ENCODE assay signal across 10 cellular contexts in genomic region chr4:20253272-20253798, GRCh38. TPM values are rescaled to one million over a fixed set of nuclear protein-coding genes. Genes with fewer than 3 reads are reported as not detected.
DNase-seq lines count a peak whose midpoint lies in the region; ATAC-seq and TF ChIP-seq lines count a peak whose summit lies in the region.
"Had no signal": no experiment of that assay in that cellular context is flagged by ENCODE, and none has a peak within 500 bp of the region (broad histone marks: within the 10 kb centered on the region; RNA-seq: fewer than 3 reads in every experiment).

No MANE protein-coding gene starts in this region.

- DNase-seq in SK-N-SH: no peak
- peak; percentile 15 for DNase-seq in mesenchymal stem cell
- DNase-seq in upper lobe of left lung: no peak
- no peak for DNase-seq in activated CD4-positive, CD25-positive, alpha-beta regulatory T cell (lab: John Stamatoyannopoulos, UW)
- DNase-seq in NCI-H1048 (lab: John Stamatoyannopoulos, UW): no peak
- DNase-seq: AML-193; stimulated activated naive CD8-positive, alpha-beta T cell treated with anti-CD3 and anti-CD28 coated beads, Interleukin-15, amount 100 ng/mL, for 72 hours had no signal

- H3K18ac ChIP-seq in mesenchymal stem cell (ENCODE audit: low read depth in 1 of 2, low read length in 2 of 2): peak overlapping the region in 1 of 2 experiments; percentile 42

- H3K79me2 ChIP-seq in SK-N-SH (ENCODE audit: insufficient read depth): peaks cover 65% of the 10 kb centered on the region

- H2BK12ac ChIP-seq in mesenchymal stem cell (ENCODE audit: low read length in 2 of 2): no peak overlapping the region

- H3K14ac ChIP-seq in mesenchymal stem cell (ENCODE audit: low read length in 2 of 2): peak overlapping the region in 1 of 2 experiments; percentile 73

- no peak for TF ChIP-seq CTCF in SK-N-SH (IDR thresholded peaks at IDR 0.05)
- TF ChIP-seq CTCF in upper lobe of left lung (IDR thresholded peaks at IDR 0.05): no peak

- peaks cover 16 to 26% of the 10 kb centered on the region in 2 experiments for H3K4me1 ChIP-seq in SK-N-SH (ENCODE audit: control insufficient read depth in 1 of 2, insufficient read depth in 2 of 2, low read depth in 1 of 2, low read length in 1 of 2)
- H3K4me1 ChIP-seq in duodenal mucosa (ENCODE audit: control insufficient read depth in 1 of 2, insufficient read depth in 2 of 2, low read length in 2 of 2): peaks cover 4 to 26% of the 10 kb centered on the region in 2 donors
- peaks cover 30% of the 10 kb centered on the region for H3K4me1 ChIP-seq in mesenchymal stem cell (ENCODE audit: control insufficient read depth, insufficient read depth, low read depth, low read length)
- peaks cover 0 to 47% (median 23%) of the 10 kb centered on the region in 4 donors for H3K4me1 ChIP-seq in upper lobe of left lung

- POLR2A ChIA-PET in SK-N-SH (lab: Yijun Ruan, JAX): no interaction called here

- H2AK5ac ChIP-seq in mesenchymal stem cell (ENCODE audit: low read length, severe bottlenecking): no peak overlapping the region

- no peak overlapping the region for H4K91ac ChIP-seq in mesenchymal stem cell (ENCODE audit: low read length)

- H2AFZ ChIP-seq in SK-N-SH (ENCODE audit: low read depth) (peak overlapping the region; percentile 48; the same call in 1 of the 2 replicates), mesenchymal stem cell (ENCODE audit: low read depth, low read length) (no peak overlapping the region)

- H3K9ac ChIP-seq in SK-N-SH (peak overlapping the region; percentile 74), duodenal mucosa (ENCODE audit: low read depth in 1 of 2, low read length in 2 of 2) (no peak overlapping the region), mesenchymal stem cell (ENCODE audit: low read length) (peak overlapping the region; percentile 91)

- CTCF ChIA-PET in SK-N-SH (lab: Yijun Ruan, JAX): interaction anchor here (0.8 to 1.1 kb wide), 3 partner anchors 13 to 818 kb away, joined by 3 to 4 read pairs (median 3); no protein-coding TSS in a partner anchor

- H4K20me1 ChIP-seq in SK-N-SH (ENCODE audit: insufficient read depth): peaks cover 58% of the 10 kb centered on the region

- no peak for TF ChIP-seq RAD21 in SK-N-SH (IDR thresholded peaks at IDR 0.05; ENCODE audit: low read length)

- H3K4me2 ChIP-seq in SK-N-SH: peak overlapping the region; percentile 98
- peak overlapping the region; percentile 100 for H3K4me2 ChIP-seq in mesenchymal stem cell (ENCODE audit: low read length, poor library complexity, severe bottlenecking)

- no peak overlapping the region for H2BK120ac ChIP-seq in mesenchymal stem cell (ENCODE audit: low read depth, low read length)

- no peaks in the 10 kb centered on the region for H3K9me2 ChIP-seq in SK-N-SH

- H3K4ac ChIP-seq in mesenchymal stem cell (ENCODE audit: low read depth in 1 of 2, low read length in 2 of 2): no peak overlapping the region

- H3K36me3 ChIP-seq in SK-N-SH (replicated peaks in 1 of 2; ENCODE audit: control insufficient read depth in 1 of 2, insufficient read depth in 2 of 2, low read length in 1 of 2) (peaks cover 6 to 16% of the 10 kb centered on the region in 2 experiments), duodenal mucosa (ENCODE audit: control insufficient read depth in 1 of 2, insufficient read depth in 2 of 2, low read length in 2 of 2) (no peaks in the 10 kb centered on the region), mesenchymal stem cell (ENCODE audit: control insufficient read depth in 1 of 2, insufficient read depth in 2 of 2, low read depth in 1 of 2, low read length in 2 of 2) (no peaks in the 10 kb centered on the region), upper lobe of left lung (no peaks in the 10 kb centered on the region)

- peaks cover 41% of the 10 kb centered on the region for H3F3A ChIP-seq in SK-N-SH (replicated peaks; ENCODE audit: insufficient read depth)

- H3K27ac ChIP-seq in SK-N-SH (ENCODE audit: low read depth in 2 of 2, low read length in 1 of 2) (peak overlapping the region; percentile 22 to 74; a peak in 1 of 4 replicates), duodenal mucosa (ENCODE audit: low read depth, low read length) (no peak overlapping the region), mesenchymal stem cell (ENCODE audit: low read length, poor library complexity, severe bottlenecking) (no peak overlapping the region), upper lobe of left lung (peak overlapping the region in 3 of 4 donors; percentile 17 to 75 (median 68))

- peak overlapping the region; percentile 16 for H2BK15ac ChIP-seq in mesenchymal stem cell (ENCODE audit: low read depth, poor library complexity, severe bottlenecking)

- H3K9me3 ChIP-seq in SK-N-SH (no peaks in the 10 kb centered on the region), duodenal mucosa (ENCODE audit: control insufficient read depth in 1 of 2, low read length in 2 of 2) (no peaks in the 10 kb centered on the region), mesenchymal stem cell (ENCODE audit: control insufficient read depth, low read length) (no peaks in the 10 kb centered on the region), upper lobe of left lung (no peaks in the 10 kb centered on the region)

- peak overlapping the region in 1 of 2 experiments; percentile 66 for H3K23ac ChIP-seq in mesenchymal stem cell (ENCODE audit: low read length in 2 of 2)

- peaks cover 9% of the 10 kb centered on the region for H3K79me1 ChIP-seq in mesenchymal stem cell (replicated peaks; ENCODE audit: low read length, poor library complexity, severe bottlenecking)

- 7% methylated on average over 16 of the region's 27 CpGs for WGBS in SK-N-SH (ENCODE audit: low lambda C conversion rate)
- 2% methylated on average over 27 of the region's 27 CpGs for WGBS in mesenchymal stem cell
- 2 to 5% methylated on average over 19 to 26 of the region's 27 CpGs for WGBS in upper lobe of left lung, 2 donors

- no peak overlapping the region for H4K8ac ChIP-seq in mesenchymal stem cell (ENCODE audit: low read length)

- ATAC-seq in SK-N-SH treated with all-trans-retinoic acid at 6 μM for 48 hours: no peak
- peak in 1 of 2 donors; percentile 0 for ATAC-seq in upper lobe of left lung (ENCODE audit: low FRiP score in 2 of 2)
- no peak for ATAC-seq in GM21717 (IDR thresholded peaks at IDR 0.05; ENCODE audit: unreplicated experiment)

- no peak overlapping the region for H2BK5ac ChIP-seq in mesenchymal stem cell (ENCODE audit: low read depth, low read length, poor library complexity, severe bottlenecking)

- TF ChIP-seq POLR2A in upper lobe of left lung (IDR thresholded peaks at IDR 0.05): no peak

- TF ChIP-seq EP300 in SK-N-SH (IDR thresholded peaks at IDR 0.05; ENCODE audit: borderline replicate concordance in 1 of 2, low read depth in 1 of 2, low read length in 1 of 2) (no peak), upper lobe of left lung (IDR thresholded peaks at IDR 0.05) (no peak)

- no peaks in the 10 kb centered on the region for H3K27me3 ChIP-seq in SK-N-SH (ENCODE audit: insufficient read depth)
- H3K27me3 ChIP-seq in duodenal mucosa (ENCODE audit: control insufficient read depth in 1 of 2, insufficient read depth in 2 of 2, low read length in 2 of 2): peaks cover 35 to 47% of the 10 kb centered on the region in 2 donors
- peaks cover 0 to 13% of the 10 kb centered on the region in 2 experiments for H3K27me3 ChIP-seq in mesenchymal stem cell (ENCODE audit: control insufficient read depth in 1 of 2, insufficient read depth in 1 of 2, low read length in 2 of 2)
- peaks cover 0 to 25% (median 6%) of the 10 kb centered on the region in 4 donors for H3K27me3 ChIP-seq in upper lobe of left lung

- H3K4me3 ChIP-seq in SK-N-SH (ENCODE audit: low read depth in 2 of 2, low read length in 1 of 2): peak overlapping the region; percentile 78 to 96
- peak overlapping the region; percentile 60 to 64 for H3K4me3 ChIP-seq in duodenal mucosa (ENCODE audit: low read depth in 1 of 2, low read length in 2 of 2)
- peak overlapping the region; percentile 75 to 97 for H3K4me3 ChIP-seq in mesenchymal stem cell (ENCODE audit: insufficient read depth in 1 of 2, low read depth in 1 of 2, low read length in 2 of 2)
- H3K4me3 ChIP-seq in upper lobe of left lung: peak overlapping the region; percentile 54 to 64 (median 62)

TF ChIP-seq in SK-N-SH, 30 proteins besides CTCF, POLR2A, EP300 and RAD21:
- TF ChIP-seq RCOR1 (IDR thresholded peaks at IDR 0.05; ENCODE audit: low read length): no peak
- TF ChIP-seq IRF3 (IDR thresholded peaks at IDR 0.05; ENCODE audit: low read depth, low read length): no peak
- no peak for TF ChIP-seq YY1 (IDR thresholded peaks at IDR 0.05; ENCODE audit: low read depth)
- no peak for TF ChIP-seq MEF2A (IDR thresholded peaks at IDR 0.05; ENCODE audit: borderline replicate concordance, low read depth)
- no peak for TF ChIP-seq TCF12 (IDR thresholded peaks at IDR 0.05)
TF ChIP-seq in SK-N-SH: peak in this region for 0.

TF ChIP-seq in SK-N-SH treated with all-trans-retinoic acid at 6 μM for 48 hours, 23 proteins besides CTCF, POLR2A, EP300 and RAD21:
- no peak for TF ChIP-seq PATZ1 (CRISPR knock-in tag; IDR thresholded peaks at IDR 0.05; ENCODE audit: borderline replicate concordance)
- no peak for TF ChIP-seq TCF4 (CRISPR knock-in tag; IDR thresholded peaks at IDR 0.05; ENCODE audit: borderline replicate concordance)
- no peak for TF ChIP-seq CSDC2 (CRISPR knock-in tag; IDR thresholded peaks at IDR 0.05)
- TF ChIP-seq ZFP3 (CRISPR knock-in tag; IDR thresholded peaks at IDR 0.05): no peak

RNA-seq across cellular contexts. Expression of gene SLIT2, which starts 1.6 kb away (rescaled TPM):
- polyA plus RNA-seq in SK-N-SH (2012; rRNA removed): 53.6 and 68.7 TPM in 2 replicates
- polyA plus RNA-seq in SK-N-SH (2012; cell fraction: cytosol; rRNA removed): 69.5 and 76.0 TPM in 2 replicates
- 69.7 and 99.6 TPM in 2 replicates for polyA plus RNA-seq in SK-N-SH (2012; cell fraction: nucleus; rRNA removed)
- 19.2 TPM for polyA plus RNA-seq in mesenchymal stem cell (2013, experiment 1 of 2)
- polyA plus RNA-seq in mesenchymal stem cell (2013, experiment 2 of 2): 18.7 TPM
- total RNA-seq in upper lobe of left lung: 100 to 1,000 TPM in 1 of 6 donors, 10 to 100 TPM in 5; 35.1 to 102 (median 53.3) TPM

Comparison
In these comparisons a context has a peak if more than half of its experiments do, and no peak if none do; other contexts are left out.
1. H3K27ac ChIP-seq: peak in SK-N-SH (2 of 2) and upper lobe of left lung (3 of 4); none in duodenal mucosa (single experiment) and mesenchymal stem cell (single experiment).
2. H3K9ac ChIP-seq: peak in SK-N-SH (single experiment) and mesenchymal stem cell (single experiment); none in duodenal mucosa (0 of 2).
3. Peak in every context shown above with its lines, with median percentiles within 50 percentile points of each other: H3K4me3 ChIP-seq.